In the genomic region with DNA sequence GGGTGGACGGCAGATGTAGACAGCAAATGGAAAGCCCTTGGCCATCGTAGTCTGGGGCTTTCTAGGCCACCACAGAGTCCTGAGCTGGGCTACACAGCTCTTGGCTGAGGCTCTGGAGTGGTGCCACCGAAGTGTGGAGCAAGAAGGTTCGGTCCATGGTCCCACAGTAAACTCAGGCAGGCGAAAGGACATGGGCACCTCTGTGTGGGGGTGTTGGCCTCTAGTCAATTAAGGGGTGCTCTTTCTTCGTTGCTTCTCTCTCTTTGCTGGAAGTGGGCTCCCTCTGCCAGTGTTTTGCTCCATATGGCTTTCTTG, we compare ENCODE assay signal across 20 cellular contexts. TPM values are rescaled to one million over a fixed set of nuclear protein-coding genes. Genes with fewer than 3 reads are reported as not detected.
DNase-seq lines count a peak whose midpoint lies in the region; ATAC-seq, FAIRE-seq and TF ChIP-seq lines count a peak whose summit lies in the region.
"Had no signal": no experiment of that assay in that cellular context is flagged by ENCODE, and none has a peak within 500 bp of the region (broad histone marks: within the 10 kb centered on the region; RNA-seq: fewer than 3 reads in every experiment).

No MANE protein-coding gene starts in this region.

- H3K4me3 Mint-ChIP-seq in CD4-positive, alpha-beta T cell: peak overlapping the region; percentile 50
- H3K4me3 Mint-ChIP-seq in CD8-positive, alpha-beta T cell: no peak overlapping the region

- TF ChIP-seq CTCF in CD4-positive, alpha-beta T cell (IDR thresholded peaks at IDR 0.05): no peak
- TF ChIP-seq CTCF in ascending aorta (IDR thresholded peaks at IDR 0.05) (no peak), lower lobe of right lung (IDR thresholded peaks at IDR 0.05) (no peak)
- no peak for TF ChIP-seq CTCF in CD8-positive, alpha-beta T cell (IDR thresholded peaks at IDR 0.05)

- peak overlapping the region; percentile 30 for H3K27ac Mint-ChIP-seq in CD4-positive, alpha-beta T cell
- H3K27ac Mint-ChIP-seq in CD8-positive, alpha-beta T cell: no peak overlapping the region
- H3K27ac Mint-ChIP-seq: activated naive CD4-positive, alpha-beta T cell treated with anti-CD3 and anti-CD28 coated beads, Interleukin-2, amount 50 U/mL, for 24 hours; endodermal cell had no signal

- H3K27ac ChIP-seq in CD4-positive, alpha-beta T cell (ENCODE audit: low read depth, low read length): no peak overlapping the region
- H3K27ac ChIP-seq in ascending aorta (peak overlapping the region; percentile 90), lower lobe of right lung (peak overlapping the region; percentile 85), small intestine (ENCODE audit: low read depth in 1 of 2, low read length in 1 of 2) (peak overlapping the region; percentile 82 to 86)
- H3K27ac ChIP-seq in CD8-positive, alpha-beta T cell (ENCODE audit: low read depth, low read length): no peak overlapping the region

- peaks cover 13% of the 10 kb centered on the region for H3K4me1 Mint-ChIP-seq in CD4-positive, alpha-beta T cell (ENCODE audit: low read depth)
- H3K4me1 Mint-ChIP-seq in CD8-positive, alpha-beta T cell (ENCODE audit: low read depth): peaks cover 12% of the 10 kb centered on the region

- H3K36me3 Mint-ChIP-seq in CD4-positive, alpha-beta T cell (ENCODE audit: low read depth): no peaks in the 10 kb centered on the region
- H3K36me3 Mint-ChIP-seq in CD8-positive, alpha-beta T cell: no peaks in the 10 kb centered on the region
- H3K36me3 Mint-ChIP-seq: activated naive CD4-positive, alpha-beta T cell treated with anti-CD3 and anti-CD28 coated beads, Interleukin-2, amount 50 U/mL, for 24 hours had no signal

- intact Hi-C loops in CD4-positive, alpha-beta T cell (cut with DNase I, micrococcal nuclease): no loop called here
- intact Hi-C loops in ascending aorta (cut with DNase I): no loop called here
- intact Hi-C loops in lower lobe of right lung (cut with DNase I): no loop called here
- intact Hi-C loops in CD8-positive, alpha-beta T cell (cut with DNase I, micrococcal nuclease): no loop called here

- no peak for ATAC-seq in CD4-positive, alpha-beta T cell (ENCODE audit: poor library complexity)
- ATAC-seq in lower lobe of right lung: no peak
- ATAC-seq in CD8-positive, alpha-beta T cell: no peak
- no peak for ATAC-seq in HG03095 (IDR thresholded peaks at IDR 0.05; ENCODE audit: unreplicated experiment)
- ATAC-seq in HG02870 (IDR thresholded peaks at IDR 0.05; ENCODE audit: unreplicated experiment): no peak

- H3K4me1 ChIP-seq in ascending aorta (peaks cover 5 to 18% of the 10 kb centered on the region in 2 donors), lower lobe of right lung (peaks cover 30% of the 10 kb centered on the region), small intestine (ENCODE audit: control insufficient read depth in 2 of 2, insufficient read depth in 1 of 2, low read depth in 1 of 2, low read length in 1 of 2) (peaks cover 6 to 15% of the 10 kb centered on the region in 2 donors)
- H3K4me1 ChIP-seq in CD8-positive, alpha-beta T cell (ENCODE audit: insufficient read depth, low read length): peaks cover 12% of the 10 kb centered on the region

- no peak overlapping the region for H3K4me3 ChIP-seq in ascending aorta
- H3K4me3 ChIP-seq in lower lobe of right lung: no peak overlapping the region
- no peak overlapping the region for H3K4me3 ChIP-seq in small intestine (ENCODE audit: low read depth in 1 of 2, low read length in 2 of 2)
- no peak overlapping the region for H3K4me3 ChIP-seq in CD8-positive, alpha-beta T cell (ENCODE audit: low read depth, low read length)

- H3K9me3 ChIP-seq in CD4-positive, alpha-beta T cell (ENCODE audit: control insufficient read depth, low read length): no peaks in the 10 kb centered on the region
- H3K9me3 ChIP-seq in ascending aorta: no peaks in the 10 kb centered on the region
- H3K9me3 ChIP-seq in lower lobe of right lung: no peaks in the 10 kb centered on the region
- H3K9me3 ChIP-seq in small intestine (ENCODE audit: control insufficient read depth, low read depth): no peaks in the 10 kb centered on the region
- H3K9me3 ChIP-seq in CD8-positive, alpha-beta T cell (ENCODE audit: low read length): no peaks in the 10 kb centered on the region

- no peaks in the 10 kb centered on the region for H3K36me3 ChIP-seq in ascending aorta
- no peaks in the 10 kb centered on the region for H3K36me3 ChIP-seq in lower lobe of right lung
- H3K36me3 ChIP-seq in small intestine (ENCODE audit: control insufficient read depth in 2 of 2, insufficient read depth in 2 of 2, low read length in 2 of 2): no peaks in the 10 kb centered on the region
- H3K36me3 ChIP-seq in CD8-positive, alpha-beta T cell (ENCODE audit: insufficient read depth, low read length): no peaks in the 10 kb centered on the region

- DNase-seq in CD4-positive, alpha-beta T cell: no peak
- DNase-seq in ascending aorta (ENCODE audit: low spot score in 2 of 2) (no peak), lower lobe of right lung (no peak), small intestine (no peak), occipital lobe (lab: John Stamatoyannopoulos, UW) (no peak)
- DNase-seq in CD8-positive, alpha-beta T cell: no peak
- DNase-seq: activated CD4-positive, CD25-positive, alpha-beta regulatory T cell; activated CD8-positive, alpha-beta memory T cell treated with anti-CD3 and anti-CD28 coated beads, Interleukin-2, amount 50 U/mL, for 4 hours; AML-193; central memory CD4-positive, alpha-beta T cell; DMS79; endodermal cell; foreskin melanocyte; NCI-H82; stimulated activated CD4-positive, alpha-beta T cell treated with anti-CD3 and anti-CD28 coated beads, Interleukin-2, amount 100 ng/mL, for 48 hours; T-helper 1 cell had no signal

- CTCF ChIA-PET in CD4-positive, alpha-beta T cell (lab: Charles Lee): no interaction called here
- CTCF ChIA-PET in CD8-positive, alpha-beta T cell (lab: Charles Lee): interaction anchor here (1.0 to 1.1 kb wide), 2 partner anchors 13 to 33 kb away, joined by 3 read pairs; no protein-coding TSS in a partner anchor

- H3K27me3 ChIP-seq in CD4-positive, alpha-beta T cell (ENCODE audit: control insufficient read depth, insufficient read depth, low read length): no peaks in the 10 kb centered on the region
- no peaks in the 10 kb centered on the region for H3K27me3 ChIP-seq in ascending aorta
- H3K27me3 ChIP-seq in lower lobe of right lung (ENCODE audit: low read depth): no peaks in the 10 kb centered on the region
- H3K27me3 ChIP-seq in small intestine (ENCODE audit: control insufficient read depth in 2 of 2, insufficient read depth in 2 of 2, low read length in 2 of 2): no peaks in the 10 kb centered on the region
- H3K27me3 ChIP-seq in CD8-positive, alpha-beta T cell (ENCODE audit: insufficient read depth, low read length): no peaks in the 10 kb centered on the region

- WGBS in small intestine, 3 donors: 96 to 98% (median 97%) methylated on average over 6 of the region's 6 CpGs

- H3K9me3 Mint-ChIP-seq in CD4-positive, alpha-beta T cell: no peaks in the 10 kb centered on the region
- no peaks in the 10 kb centered on the region for H3K9me3 Mint-ChIP-seq in CD8-positive, alpha-beta T cell
- H3K9me3 Mint-ChIP-seq: activated naive CD4-positive, alpha-beta T cell treated with anti-CD3 and anti-CD28 coated beads, Interleukin-2, amount 50 U/mL, for 24 hours had no signal

- POLR2A ChIA-PET in CD4-positive, alpha-beta T cell (lab: Charles Lee): no interaction called here
- POLR2A ChIA-PET in CD8-positive, alpha-beta T cell (lab: Charles Lee): no interaction called here

- no peak for FAIRE-seq in small intestine (lab: Jason Lieb, UNC)
- FAIRE-seq: RCC 7860 had no signal

- no peaks in the 10 kb centered on the region for H3K27me3 Mint-ChIP-seq in CD4-positive, alpha-beta T cell
- H3K27me3 Mint-ChIP-seq in CD8-positive, alpha-beta T cell (ENCODE audit: low read depth): no peaks in the 10 kb centered on the region
- H3K27me3 Mint-ChIP-seq: activated naive CD4-positive, alpha-beta T cell treated with anti-CD3 and anti-CD28 coated beads, Interleukin-2, amount 50 U/mL, for 24 hours had no signal

RNA-seq across cellular contexts. Expression of gene MRPL33, which starts 34.7 kb away (rescaled TPM):
- 10 to 100 TPM; 33.1 to 37.2 TPM for total RNA-seq in CD4-positive, alpha-beta T cell
- total RNA-seq in ascending aorta: 3.4 TPM
- total RNA-seq in lower lobe of right lung: 93.3 TPM
- 100 to 1,000 TPM; 118 to 156 (median 137) TPM for polyA plus RNA-seq in small intestine
- 10 to 100 TPM; 35.8 to 39.0 TPM for total RNA-seq in CD8-positive, alpha-beta T cell
- 39.1 TPM for total RNA-seq in occipital lobe

Comparison
In these comparisons a context has a peak if more than half of its experiments do, and no peak if none do; other contexts are left out.
1. H3K27ac ChIP-seq: peak in ascending aorta (2 of 2), lower lobe of right lung (single experiment) and small intestine (2 of 2); none in CD4-positive, alpha-beta T cell (single experiment) and CD8-positive, alpha-beta T cell (single experiment).